ENCODE assay signal across 1 cellular context in the genomic region with DNA sequence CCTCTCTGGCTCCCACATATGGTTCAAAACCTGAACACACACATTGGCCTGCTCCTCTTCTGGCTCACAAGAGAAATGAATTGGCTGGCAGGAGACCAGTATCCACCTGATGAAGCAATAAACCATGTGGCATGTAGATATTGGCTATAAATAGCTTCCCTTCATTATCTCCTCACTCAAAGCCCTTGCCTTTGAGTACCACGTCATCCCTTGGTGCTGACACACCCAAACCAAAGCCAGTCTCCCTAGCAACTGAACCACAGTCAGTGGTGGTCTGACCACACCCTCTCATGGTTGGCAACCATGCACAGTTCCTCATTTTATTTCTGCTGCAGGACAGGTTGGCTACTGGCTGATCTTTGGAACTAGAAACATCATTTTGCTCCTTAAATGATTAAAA.
TF ChIP-seq lines count a peak whose summit lies in the region.

No MANE protein-coding gene starts in this region.

TF ChIP-seq in K562, 482 proteins besides CTCF, POLR2A, EP300 and RAD21 (continued from another document and continues in another):
- TF ChIP-seq, protein P1, sequence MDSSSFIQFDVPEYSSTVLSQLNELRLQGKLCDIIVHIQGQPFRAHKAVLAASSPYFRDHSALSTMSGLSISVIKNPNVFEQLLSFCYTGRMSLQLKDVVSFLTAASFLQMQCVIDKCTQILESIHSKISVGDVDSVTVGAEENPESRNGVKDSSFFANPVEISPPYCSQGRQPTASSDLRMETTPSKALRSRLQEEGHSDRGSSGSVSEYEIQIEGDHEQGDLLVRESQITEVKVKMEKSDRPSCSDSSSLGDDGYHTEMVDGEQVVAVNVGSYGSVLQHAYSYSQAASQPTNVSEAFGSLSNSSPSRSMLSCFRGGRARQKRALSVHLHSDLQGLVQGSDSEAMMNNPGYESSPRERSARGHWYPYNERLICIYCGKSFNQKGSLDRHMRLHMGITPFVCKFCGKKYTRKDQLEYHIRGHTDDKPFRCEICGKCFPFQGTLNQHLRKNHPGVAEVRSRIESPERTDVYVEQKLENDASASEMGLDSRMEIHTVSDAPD (CRISPR knock-in tag; IDR thresholded peaks at IDR 0.05), result 0 out of 2 replicates have a peak, but pooled peaks have one; percentile 27
- TF ChIP-seq C11orf30 (IDR thresholded peaks at IDR 0.05; ENCODE audit: low read depth) (no peak), TCFL5 (CRISPR knock-in tag; conservative IDR thresholded peaks at IDR 0.05) (no peak), ZBTB1 (CRISPR knock-in tag; IDR thresholded peaks at IDR 0.05; ENCODE audit: borderline replicate concordance, low read depth) (no peak), RCOR1 (IDR thresholded peaks at IDR 0.05; ENCODE audit: borderline replicate concordance in 1 of 2, low read depth in 2 of 2, low read length in 2 of 2) (peak; percentile 8 to 47; a peak in 2 of 4 replicates), SAP30 (IDR thresholded peaks at IDR 0.05; ENCODE audit: borderline replicate concordance, insufficient read depth, low read depth, low read length, poor library complexity, severe bottlenecking) (no peak), JUNB (CRISPR knock-in tag; conservative IDR thresholded peaks at IDR 0.05) (no peak), ARID1B (IDR thresholded peaks at IDR 0.05) (peak; percentile 64), HNRNPLL (IDR thresholded peaks at IDR 0.05; ENCODE audit: low read depth, low read length, poor library complexity, severe bottlenecking) (no peak), HCFC1 (IDR thresholded peaks at IDR 0.05; ENCODE audit: low read depth, low read length) (no peak), HNRNPL (IDR thresholded peaks at IDR 0.05; ENCODE audit: low read depth, low read length) (no peak), DPF2 (IDR thresholded peaks at IDR 0.05) (no peak), SIN3A (IDR thresholded peaks at IDR 0.05; ENCODE audit: borderline replicate concordance in 2 of 2, control insufficient read depth in 1 of 2, low read depth in 2 of 2, low read length in 2 of 2) (no peak), KAT8 (IDR thresholded peaks at IDR 0.05; ENCODE audit: low read depth) (no peak), ZKSCAN8 (CRISPR knock-in tag; IDR thresholded peaks at IDR 0.05) (no peak), TOE1 (IDR thresholded peaks at IDR 0.05; ENCODE audit: borderline replicate concordance) (no peak), TOE1 (CRISPR knock-in tag; IDR thresholded peaks at IDR 0.05; ENCODE audit: borderline replicate concordance, low read depth) (no peak), GTF2E2 (tag; IDR thresholded peaks at IDR 0.05) (no peak), PURB (CRISPR knock-in tag; IDR thresholded peaks at IDR 0.05; ENCODE audit: low read depth) (no peak), ZFX (CRISPR knock-in tag; IDR thresholded peaks at IDR 0.05) (no peak), NFATC3 (IDR thresholded peaks at IDR 0.05) (no peak), BRD9 (IDR thresholded peaks at IDR 0.05; ENCODE audit: low read depth, partially characterized antibody) (no peak), STAG1 (CRISPR knock-in tag; IDR thresholded peaks at IDR 0.05; ENCODE audit: borderline replicate concordance) (no peak), NCOA6 (IDR thresholded peaks at IDR 0.05) (no peak), SP2 (IDR thresholded peaks at IDR 0.05; ENCODE audit: extremely low read depth, low read depth, low read length, poor library complexity, severe bottlenecking) (no peak), KDM1A (IDR thresholded peaks at IDR 0.05) (no peak)
- TF ChIP-seq, protein P2, sequence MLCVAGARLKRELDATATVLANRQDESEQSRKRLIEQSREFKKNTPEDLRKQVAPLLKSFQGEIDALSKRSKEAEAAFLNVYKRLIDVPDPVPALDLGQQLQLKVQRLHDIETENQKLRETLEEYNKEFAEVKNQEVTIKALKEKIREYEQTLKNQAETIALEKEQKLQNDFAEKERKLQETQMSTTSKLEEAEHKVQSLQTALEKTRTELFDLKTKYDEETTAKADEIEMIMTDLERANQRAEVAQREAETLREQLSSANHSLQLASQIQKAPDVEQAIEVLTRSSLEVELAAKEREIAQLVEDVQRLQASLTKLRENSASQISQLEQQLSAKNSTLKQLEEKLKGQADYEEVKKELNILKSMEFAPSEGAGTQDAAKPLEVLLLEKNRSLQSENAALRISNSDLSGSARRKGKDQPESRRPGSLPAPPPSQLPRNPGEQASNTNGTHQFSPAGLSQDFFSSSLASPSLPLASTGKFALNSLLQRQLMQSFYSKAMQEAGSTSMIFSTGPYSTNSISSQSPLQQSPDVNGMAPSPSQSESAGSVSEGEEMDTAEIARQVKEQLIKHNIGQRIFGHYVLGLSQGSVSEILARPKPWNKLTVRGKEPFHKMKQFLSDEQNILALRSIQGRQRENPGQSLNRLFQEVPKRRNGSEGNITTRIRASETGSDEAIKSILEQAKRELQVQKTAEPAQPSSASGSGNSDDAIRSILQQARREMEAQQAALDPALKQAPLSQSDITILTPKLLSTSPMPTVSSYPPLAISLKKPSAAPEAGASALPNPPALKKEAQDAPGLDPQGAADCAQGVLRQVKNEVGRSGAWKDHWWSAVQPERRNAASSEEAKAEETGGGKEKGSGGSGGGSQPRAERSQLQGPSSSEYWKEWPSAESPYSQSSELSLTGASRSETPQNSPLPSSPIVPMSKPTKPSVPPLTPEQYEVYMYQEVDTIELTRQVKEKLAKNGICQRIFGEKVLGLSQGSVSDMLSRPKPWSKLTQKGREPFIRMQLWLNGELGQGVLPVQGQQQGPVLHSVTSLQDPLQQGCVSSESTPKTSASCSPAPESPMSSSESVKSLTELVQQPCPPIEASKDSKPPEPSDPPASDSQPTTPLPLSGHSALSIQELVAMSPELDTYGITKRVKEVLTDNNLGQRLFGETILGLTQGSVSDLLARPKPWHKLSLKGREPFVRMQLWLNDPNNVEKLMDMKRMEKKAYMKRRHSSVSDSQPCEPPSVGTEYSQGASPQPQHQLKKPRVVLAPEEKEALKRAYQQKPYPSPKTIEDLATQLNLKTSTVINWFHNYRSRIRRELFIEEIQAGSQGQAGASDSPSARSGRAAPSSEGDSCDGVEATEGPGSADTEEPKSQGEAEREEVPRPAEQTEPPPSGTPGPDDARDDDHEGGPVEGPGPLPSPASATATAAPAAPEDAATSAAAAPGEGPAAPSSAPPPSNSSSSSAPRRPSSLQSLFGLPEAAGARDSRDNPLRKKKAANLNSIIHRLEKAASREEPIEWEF (CRISPR knock-in tag; IDR thresholded peaks at IDR 0.05), result no peak
- TF ChIP-seq, protein P3, sequence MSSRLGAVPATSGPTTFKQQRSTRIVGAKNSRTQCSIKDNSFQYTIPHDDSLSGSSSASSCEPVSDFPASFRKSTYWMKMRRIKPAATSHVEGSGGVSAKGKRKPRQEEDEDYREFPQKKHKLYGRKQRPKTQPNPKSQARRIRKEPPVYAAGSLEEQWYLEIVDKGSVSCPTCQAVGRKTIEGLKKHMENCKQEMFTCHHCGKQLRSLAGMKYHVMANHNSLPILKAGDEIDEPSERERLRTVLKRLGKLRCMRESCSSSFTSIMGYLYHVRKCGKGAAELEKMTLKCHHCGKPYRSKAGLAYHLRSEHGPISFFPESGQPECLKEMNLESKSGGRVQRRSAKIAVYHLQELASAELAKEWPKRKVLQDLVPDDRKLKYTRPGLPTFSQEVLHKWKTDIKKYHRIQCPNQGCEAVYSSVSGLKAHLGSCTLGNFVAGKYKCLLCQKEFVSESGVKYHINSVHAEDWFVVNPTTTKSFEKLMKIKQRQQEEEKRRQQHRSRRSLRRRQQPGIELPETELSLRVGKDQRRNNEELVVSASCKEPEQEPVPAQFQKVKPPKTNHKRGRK (tag; IDR thresholded peaks at IDR 0.05), result no peak
- TF ChIP-seq, protein P4, sequence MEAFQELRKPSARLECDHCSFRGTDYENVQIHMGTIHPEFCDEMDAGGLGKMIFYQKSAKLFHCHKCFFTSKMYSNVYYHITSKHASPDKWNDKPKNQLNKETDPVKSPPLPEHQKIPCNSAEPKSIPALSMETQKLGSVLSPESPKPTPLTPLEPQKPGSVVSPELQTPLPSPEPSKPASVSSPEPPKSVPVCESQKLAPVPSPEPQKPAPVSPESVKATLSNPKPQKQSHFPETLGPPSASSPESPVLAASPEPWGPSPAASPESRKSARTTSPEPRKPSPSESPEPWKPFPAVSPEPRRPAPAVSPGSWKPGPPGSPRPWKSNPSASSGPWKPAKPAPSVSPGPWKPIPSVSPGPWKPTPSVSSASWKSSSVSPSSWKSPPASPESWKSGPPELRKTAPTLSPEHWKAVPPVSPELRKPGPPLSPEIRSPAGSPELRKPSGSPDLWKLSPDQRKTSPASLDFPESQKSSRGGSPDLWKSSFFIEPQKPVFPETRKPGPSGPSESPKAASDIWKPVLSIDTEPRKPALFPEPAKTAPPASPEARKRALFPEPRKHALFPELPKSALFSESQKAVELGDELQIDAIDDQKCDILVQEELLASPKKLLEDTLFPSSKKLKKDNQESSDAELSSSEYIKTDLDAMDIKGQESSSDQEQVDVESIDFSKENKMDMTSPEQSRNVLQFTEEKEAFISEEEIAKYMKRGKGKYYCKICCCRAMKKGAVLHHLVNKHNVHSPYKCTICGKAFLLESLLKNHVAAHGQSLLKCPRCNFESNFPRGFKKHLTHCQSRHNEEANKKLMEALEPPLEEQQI (IDR thresholded peaks at IDR 0.05), result no peak
- TF ChIP-seq, protein P5, sequence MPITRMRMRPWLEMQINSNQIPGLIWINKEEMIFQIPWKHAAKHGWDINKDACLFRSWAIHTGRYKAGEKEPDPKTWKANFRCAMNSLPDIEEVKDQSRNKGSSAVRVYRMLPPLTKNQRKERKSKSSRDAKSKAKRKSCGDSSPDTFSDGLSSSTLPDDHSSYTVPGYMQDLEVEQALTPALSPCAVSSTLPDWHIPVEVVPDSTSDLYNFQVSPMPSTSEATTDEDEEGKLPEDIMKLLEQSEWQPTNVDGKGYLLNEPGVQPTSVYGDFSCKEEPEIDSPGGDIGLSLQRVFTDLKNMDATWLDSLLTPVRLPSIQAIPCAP (CRISPR knock-in tag; IDR thresholded peaks at IDR 0.05; ENCODE audit: borderline replicate concordance), result no peak
- TF ChIP-seq, protein P6, sequence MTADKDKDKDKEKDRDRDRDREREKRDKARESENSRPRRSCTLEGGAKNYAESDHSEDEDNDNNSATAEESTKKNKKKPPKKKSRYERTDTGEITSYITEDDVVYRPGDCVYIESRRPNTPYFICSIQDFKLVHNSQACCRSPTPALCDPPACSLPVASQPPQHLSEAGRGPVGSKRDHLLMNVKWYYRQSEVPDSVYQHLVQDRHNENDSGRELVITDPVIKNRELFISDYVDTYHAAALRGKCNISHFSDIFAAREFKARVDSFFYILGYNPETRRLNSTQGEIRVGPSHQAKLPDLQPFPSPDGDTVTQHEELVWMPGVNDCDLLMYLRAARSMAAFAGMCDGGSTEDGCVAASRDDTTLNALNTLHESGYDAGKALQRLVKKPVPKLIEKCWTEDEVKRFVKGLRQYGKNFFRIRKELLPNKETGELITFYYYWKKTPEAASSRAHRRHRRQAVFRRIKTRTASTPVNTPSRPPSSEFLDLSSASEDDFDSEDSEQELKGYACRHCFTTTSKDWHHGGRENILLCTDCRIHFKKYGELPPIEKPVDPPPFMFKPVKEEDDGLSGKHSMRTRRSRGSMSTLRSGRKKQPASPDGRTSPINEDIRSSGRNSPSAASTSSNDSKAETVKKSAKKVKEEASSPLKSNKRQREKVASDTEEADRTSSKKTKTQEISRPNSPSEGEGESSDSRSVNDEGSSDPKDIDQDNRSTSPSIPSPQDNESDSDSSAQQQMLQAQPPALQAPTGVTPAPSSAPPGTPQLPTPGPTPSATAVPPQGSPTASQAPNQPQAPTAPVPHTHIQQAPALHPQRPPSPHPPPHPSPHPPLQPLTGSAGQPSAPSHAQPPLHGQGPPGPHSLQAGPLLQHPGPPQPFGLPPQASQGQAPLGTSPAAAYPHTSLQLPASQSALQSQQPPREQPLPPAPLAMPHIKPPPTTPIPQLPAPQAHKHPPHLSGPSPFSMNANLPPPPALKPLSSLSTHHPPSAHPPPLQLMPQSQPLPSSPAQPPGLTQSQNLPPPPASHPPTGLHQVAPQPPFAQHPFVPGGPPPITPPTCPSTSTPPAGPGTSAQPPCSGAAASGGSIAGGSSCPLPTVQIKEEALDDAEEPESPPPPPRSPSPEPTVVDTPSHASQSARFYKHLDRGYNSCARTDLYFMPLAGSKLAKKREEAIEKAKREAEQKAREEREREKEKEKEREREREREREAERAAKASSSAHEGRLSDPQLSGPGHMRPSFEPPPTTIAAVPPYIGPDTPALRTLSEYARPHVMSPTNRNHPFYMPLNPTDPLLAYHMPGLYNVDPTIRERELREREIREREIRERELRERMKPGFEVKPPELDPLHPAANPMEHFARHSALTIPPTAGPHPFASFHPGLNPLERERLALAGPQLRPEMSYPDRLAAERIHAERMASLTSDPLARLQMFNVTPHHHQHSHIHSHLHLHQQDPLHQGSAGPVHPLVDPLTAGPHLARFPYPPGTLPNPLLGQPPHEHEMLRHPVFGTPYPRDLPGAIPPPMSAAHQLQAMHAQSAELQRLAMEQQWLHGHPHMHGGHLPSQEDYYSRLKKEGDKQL (CRISPR knock-in tag; IDR thresholded peaks at IDR 0.05; ENCODE audit: borderline replicate concordance), result no peak
- TF ChIP-seq, protein P7, sequence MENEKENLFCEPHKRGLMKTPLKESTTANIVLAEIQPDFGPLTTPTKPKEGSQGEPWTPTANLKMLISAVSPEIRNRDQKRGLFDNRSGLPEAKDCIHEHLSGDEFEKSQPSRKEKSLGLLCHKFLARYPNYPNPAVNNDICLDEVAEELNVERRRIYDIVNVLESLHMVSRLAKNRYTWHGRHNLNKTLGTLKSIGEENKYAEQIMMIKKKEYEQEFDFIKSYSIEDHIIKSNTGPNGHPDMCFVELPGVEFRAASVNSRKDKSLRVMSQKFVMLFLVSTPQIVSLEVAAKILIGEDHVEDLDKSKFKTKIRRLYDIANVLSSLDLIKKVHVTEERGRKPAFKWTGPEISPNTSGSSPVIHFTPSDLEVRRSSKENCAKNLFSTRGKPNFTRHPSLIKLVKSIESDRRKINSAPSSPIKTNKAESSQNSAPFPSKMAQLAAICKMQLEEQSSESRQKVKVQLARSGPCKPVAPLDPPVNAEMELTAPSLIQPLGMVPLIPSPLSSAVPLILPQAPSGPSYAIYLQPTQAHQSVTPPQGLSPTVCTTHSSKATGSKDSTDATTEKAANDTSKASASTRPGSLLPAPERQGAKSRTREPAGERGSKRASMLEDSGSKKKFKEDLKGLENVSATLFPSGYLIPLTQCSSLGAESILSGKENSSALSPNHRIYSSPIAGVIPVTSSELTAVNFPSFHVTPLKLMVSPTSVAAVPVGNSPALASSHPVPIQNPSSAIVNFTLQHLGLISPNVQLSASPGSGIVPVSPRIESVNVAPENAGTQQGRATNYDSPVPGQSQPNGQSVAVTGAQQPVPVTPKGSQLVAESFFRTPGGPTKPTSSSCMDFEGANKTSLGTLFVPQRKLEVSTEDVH (IDR thresholded peaks at IDR 0.05; ENCODE audit: low read depth, partially characterized antibody), result no peak
- TF ChIP-seq, protein P8, sequence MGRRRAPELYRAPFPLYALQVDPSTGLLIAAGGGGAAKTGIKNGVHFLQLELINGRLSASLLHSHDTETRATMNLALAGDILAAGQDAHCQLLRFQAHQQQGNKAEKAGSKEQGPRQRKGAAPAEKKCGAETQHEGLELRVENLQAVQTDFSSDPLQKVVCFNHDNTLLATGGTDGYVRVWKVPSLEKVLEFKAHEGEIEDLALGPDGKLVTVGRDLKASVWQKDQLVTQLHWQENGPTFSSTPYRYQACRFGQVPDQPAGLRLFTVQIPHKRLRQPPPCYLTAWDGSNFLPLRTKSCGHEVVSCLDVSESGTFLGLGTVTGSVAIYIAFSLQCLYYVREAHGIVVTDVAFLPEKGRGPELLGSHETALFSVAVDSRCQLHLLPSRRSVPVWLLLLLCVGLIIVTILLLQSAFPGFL (CRISPR knock-in tag; IDR thresholded peaks at IDR 0.05), result no peak
- TF ChIP-seq, protein P9, sequence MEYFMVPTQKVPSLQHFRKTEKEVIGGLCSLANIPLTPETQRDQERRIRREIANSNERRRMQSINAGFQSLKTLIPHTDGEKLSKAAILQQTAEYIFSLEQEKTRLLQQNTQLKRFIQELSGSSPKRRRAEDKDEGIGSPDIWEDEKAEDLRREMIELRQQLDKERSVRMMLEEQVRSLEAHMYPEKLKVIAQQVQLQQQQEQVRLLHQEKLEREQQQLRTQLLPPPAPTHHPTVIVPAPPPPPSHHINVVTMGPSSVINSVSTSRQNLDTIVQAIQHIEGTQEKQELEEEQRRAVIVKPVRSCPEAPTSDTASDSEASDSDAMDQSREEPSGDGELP (CRISPR knock-in tag; IDR thresholded peaks at IDR 0.05; ENCODE audit: borderline replicate concordance), result peak; percentile 42; the same call in 1 of the 2 replicates
